29 cellular contexts compared by ENCODE assay signal in genomic region chr20:53800418-53800817, GRCh38.
"Had no signal": no experiment of that assay in that cellular context is flagged by ENCODE, and none has a peak within 500 bp of the region (broad histone marks: within the 10 kb centered on the region; RNA-seq: fewer than 3 reads in every experiment).

No MANE protein-coding gene starts in this region.

- H3K4me3 ChIP-seq: ascending aorta, body of pancreas, SJSA1 had no signal

- H3K9me3 ChIP-seq: ascending aorta, body of pancreas, SJSA1 had no signal

- ATAC-seq: activated naive CD4-positive, alpha-beta T cell treated with anti-CD3 and anti-CD28 coated beads, Interleukin-2, amount 50 U/mL, for 72 hours; activated naive CD8-positive, alpha-beta T cell treated with anti-CD3 and anti-CD28 coated beads, Interleukin-2, amount 50 U/mL, for 24 hours; activated T-cell treated with anti-CD3 and anti-CD28 coated beads, Interleukin-2, amount 50 U/mL, for 4 hours; body of pancreas; SK-N-SH treated with all-trans-retinoic acid at 6 μM for 48 hours; WTC11 had no signal

- DNase-seq: activated CD4-positive, alpha-beta T cell treated with anti-CD3 and anti-CD28 coated beads, Interleukin-2, amount 10 ng/mL, durations not matched to agents 24 days and 14 days; activated CD4-positive, alpha-beta T cell treated with anti-CD3 and anti-CD28 coated beads, Interleukin-2, amount 50 U/mL, for 48 hours; activated CD4-positive, CD25-positive, alpha-beta regulatory T cell treated with anti-CD3 and anti-CD28 coated beads, Interleukin-2, amount 50 U/mL, for 72 hours; activated effector memory CD4-positive, alpha-beta T cell treated with anti-CD3 and anti-CD28 coated beads, Interleukin-2, amount 50 U/mL, for 16 hours; activated naive CD4-positive, alpha-beta T cell treated with Interleukin-2 at 50 U/mL for 16 hours; activated naive CD8-positive, alpha-beta T cell treated with anti-CD3 and anti-CD28 coated beads, Interleukin-2, amount 50 U/mL, for 24 hours; activated T-cell treated with anti-CD3 and anti-CD28 coated beads, Interleukin-2, amount 50 U/mL, for 4 hours; amniotic stem cell; central memory CD4-positive, alpha-beta T cell; MM.1S; NCI-H1105 treated with DMSO at 0.1 percent for 48 hours; NCI-H1436 treated with DMSO at 0.1 percent for 48 hours; NCI-H187; NCI-H2081; NCI-H446; NCI-H524 treated with DMSO at 0.1 percent for 48 hours; NCI-H748 treated with DMSO at 0.1 percent for 48 hours; SHP77; SW 1271; T-helper 9 cell had no signal

- H3K27me3 ChIP-seq: ascending aorta, body of pancreas, SJSA1 had no signal

- H3K4me1 ChIP-seq: ascending aorta had no signal

- H3K36me3 ChIP-seq: ascending aorta, SJSA1 had no signal

- H3K9me3 Mint-ChIP-seq: activated naive CD8-positive, alpha-beta T cell treated with anti-CD3 and anti-CD28 coated beads, Interleukin-2, amount 50 U/mL, for 24 hours; activated T-cell treated with anti-CD3 and anti-CD28 coated beads, Interleukin-2, amount 50 U/mL, for 4 hours; T-helper 1 cell treated with Interleukin-12 subunit alpha and Interleukin-12 subunit beta and Interleukin-4 antibody, amounts not matched to agents 30 μg/mL and 1 μg/mL, for 36 hours; WTC11 had no signal

- FAIRE-seq: bronchial epithelial cell, RCC 7860 had no signal

- H3K27me3 Mint-ChIP-seq: activated CD4-positive, alpha-beta T cell treated with anti-CD3 and anti-CD28 coated beads, Interleukin-2, amount 10 ng/mL, durations not matched to agents 24 days and 14 days; activated naive CD8-positive, alpha-beta T cell treated with anti-CD3 and anti-CD28 coated beads, Interleukin-2, amount 50 U/mL, for 24 hours had no signal

- H3K4me1 Mint-ChIP-seq: activated CD4-positive, alpha-beta T cell treated with anti-CD3 and anti-CD28 coated beads, Interleukin-2, amount 10 ng/mL, durations not matched to agents 24 days and 14 days; activated naive CD8-positive, alpha-beta T cell treated with anti-CD3 and anti-CD28 coated beads, Interleukin-2, amount 50 U/mL, for 24 hours had no signal

- H3K4me3 Mint-ChIP-seq: activated CD4-positive, alpha-beta T cell treated with anti-CD3 and anti-CD28 coated beads, Interleukin-2, amount 10 ng/mL, durations not matched to agents 24 days and 14 days; activated naive CD8-positive, alpha-beta T cell treated with anti-CD3 and anti-CD28 coated beads, Interleukin-2, amount 50 U/mL, for 24 hours; activated T-cell treated with anti-CD3 and anti-CD28 coated beads, Interleukin-2, amount 50 U/mL, for 4 hours; T-helper 1 cell treated with Interleukin-12 subunit alpha and Interleukin-12 subunit beta and Interleukin-4 antibody, amounts not matched to agents 30 μg/mL and 1 μg/mL, for 36 hours; WTC11 had no signal

- H3K27ac Mint-ChIP-seq: activated CD4-positive, alpha-beta T cell treated with anti-CD3 and anti-CD28 coated beads, Interleukin-2, amount 10 ng/mL, durations not matched to agents 24 days and 14 days; activated naive CD4-positive, alpha-beta T cell treated with anti-CD3 and anti-CD28 coated beads, Interleukin-2, amount 50 U/mL, for 72 hours; activated naive CD8-positive, alpha-beta T cell treated with anti-CD3 and anti-CD28 coated beads, Interleukin-2, amount 50 U/mL, for 24 hours; T-helper 1 cell treated with Interleukin-12 subunit alpha and Interleukin-12 subunit beta and Interleukin-4 antibody, amounts not matched to agents 30 μg/mL and 1 μg/mL, for 36 hours had no signal

- H3K36me3 Mint-ChIP-seq: activated naive CD4-positive, alpha-beta T cell treated with anti-CD3 and anti-CD28 coated beads, Interleukin-2, amount 50 U/mL, for 72 hours; WTC11 had no signal

- H3K27ac ChIP-seq: ascending aorta, body of pancreas, SJSA1 had no signal
